In genomic region chr2:235544687-235544965, GRCh38 we compare ENCODE assay signal across 17 cellular contexts. TPM values are rescaled to one million over a fixed set of nuclear protein-coding genes. Genes with fewer than 3 reads are reported as not detected.
A peak's percentile ranks its signal among the peaks of the same experiment; 100 is the strongest.
DNase-seq lines count a peak whose midpoint lies in the region; ATAC-seq and TF ChIP-seq lines count a peak whose summit lies in the region.
"Had no signal": no experiment of that assay in that cellular context is flagged by ENCODE, and none has a peak within 500 bp of the region (broad histone marks: within the 10 kb centered on the region; RNA-seq: fewer than 3 reads in every experiment).

No MANE protein-coding gene starts in this region.

- no peaks in the 10 kb centered on the region for H3K36me3 ChIP-seq in PC-3 (ENCODE audit: low read depth, low read length)
- H3K36me3 ChIP-seq: BE2C, SJSA1 had no signal

- no peaks in the 10 kb centered on the region for H3K27me3 ChIP-seq in PC-3 (ENCODE audit: low read length)
- H3K27me3 ChIP-seq: BE2C, SJSA1 had no signal

- H3K4me1 Mint-ChIP-seq in Calu3 (ENCODE audit: low read depth, unreplicated experiment): peaks cover 45% of the 10 kb centered on the region
- H3K4me1 Mint-ChIP-seq: IgD-negative memory B cell had no signal

- peak overlapping the region; percentile 77 for H3K4me2 ChIP-seq in PC-3 (ENCODE audit: low read length)

- TF ChIP-seq CTCF in Calu3 (IDR thresholded peaks at IDR 0.05; ENCODE audit: unreplicated experiment): no peak
- TF ChIP-seq CTCF in PC-3 (conservative IDR thresholded peaks at IDR 0.05; ENCODE audit: low read depth, low read length): no peak

- H3K36me3 Mint-ChIP-seq in Calu3 (ENCODE audit: insufficient read depth, unreplicated experiment): peaks cover 10% of the 10 kb centered on the region
- H3K36me3 Mint-ChIP-seq: CD8-positive, alpha-beta T cell; IgD-negative memory B cell had no signal

- H3K9me3 ChIP-seq in PC-3 (ENCODE audit: low read length): no peaks in the 10 kb centered on the region
- H3K9me3 ChIP-seq: BE2C, SJSA1 had no signal

- no peak overlapping the region for H3K4me3 ChIP-seq in PC-3 (ENCODE audit: low read length)
- H3K4me3 ChIP-seq: SJSA1 had no signal

- no peaks in the 10 kb centered on the region for H3F3A ChIP-seq in PC-3 (ENCODE audit: low read length, unreplicated experiment)

- peaks cover 5% of the 10 kb centered on the region; the same call in 1 of the 2 replicates for H4K20me1 ChIP-seq in PC-3 (ENCODE audit: low read length)

- H3K79me2 ChIP-seq in PC-3 (ENCODE audit: low read length): peaks cover 97% of the 10 kb centered on the region

- intact Hi-C loops in Calu3 (cut with micrococcal nuclease; ENCODE audit: unreplicated experiment) (no loop called here), PC-3 (cut with micrococcal nuclease) (no loop called here)

- peak overlapping the region; percentile 85 for H3K27ac ChIP-seq in PC-3 (ENCODE audit: low read length)
- H3K27ac ChIP-seq in substantia nigra (ENCODE audit: low read depth, low read length, poor library complexity, severe bottlenecking): no peak overlapping the region
- H3K27ac ChIP-seq: SJSA1 had no signal

- DNase-seq in Calu3 (peak; percentile 22), PC-3 (peak; percentile 82), left kidney (ENCODE audit: low read depth, low spot score) (peak; percentile 79), substantia nigra (lab: John Stamatoyannopoulos, UW) (no peak), T1000 (lab: John Stamatoyannopoulos, UW) (no peak), NCI-H2171 (lab: John Stamatoyannopoulos, UW) (no peak)
- no peak for DNase-seq in stimulated activated naive CD4-positive, alpha-beta T cell (lab: John Stamatoyannopoulos, UW)
- DNase-seq: BE2C; CD8-positive, alpha-beta T cell; GDM1; Karpas-422; NCI-H1417; NCI-H1694 treated with DMSO at 0.1 percent for 48 hours; NCI-H524 treated with DMSO at 0.1 percent for 48 hours; NCI-H82 had no signal

- no TSS peak for BruUV-seq in Calu3 (replicated peaks; lab: Mats Ljungman, UMichigan)
- BruUV-seq in PC-3 (replicated peaks; lab: Mats Ljungman, UMichigan): no TSS peak

- H3K9me3 Mint-ChIP-seq in Calu3 (ENCODE audit: low read depth, unreplicated experiment): no peaks in the 10 kb centered on the region
- H3K9me3 Mint-ChIP-seq: CD8-positive, alpha-beta T cell; IgD-negative memory B cell had no signal

- H3K27ac Mint-ChIP-seq in Calu3 (ENCODE audit: unreplicated experiment): peak overlapping the region; percentile 11
- H3K27ac Mint-ChIP-seq: CD8-positive, alpha-beta T cell; IgD-negative memory B cell had no signal

- POLR2A ChIA-PET in PC-3 (lab: Charles Lee; ENCODE audit: unreplicated experiment): no interaction called here

- no peak for ATAC-seq in PC-3
- ATAC-seq: CD8-positive, alpha-beta T cell had no signal

- peak overlapping the region; percentile 43 for H3K4me3 Mint-ChIP-seq in Calu3 (ENCODE audit: low read depth, unreplicated experiment)
- H3K4me3 Mint-ChIP-seq: CD8-positive, alpha-beta T cell; IgD-negative memory B cell had no signal

- CTCF ChIA-PET in Calu3 (lab: Charles Lee): no interaction called here
- CTCF ChIA-PET in PC-3 (lab: Charles Lee): no interaction called here

- no peak overlapping the region for H2AFZ ChIP-seq in PC-3 (ENCODE audit: low read length)

- no peaks in the 10 kb centered on the region for H3K27me3 Mint-ChIP-seq in Calu3 (ENCODE audit: unreplicated experiment)
- H3K27me3 Mint-ChIP-seq: IgD-negative memory B cell had no signal

- H3K4me1 ChIP-seq in PC-3 (ENCODE audit: insufficient read depth, low read length): peaks cover 35% of the 10 kb centered on the region
- H3K4me1 ChIP-seq: BE2C, SJSA1 had no signal

- H3K9me2 ChIP-seq in PC-3 (replicated peaks; ENCODE audit: low read length): no peaks in the 10 kb centered on the region

- no peak overlapping the region; the same call in 1 of the 2 replicates for H3K9ac ChIP-seq in PC-3 (ENCODE audit: low read length)

RNA-seq across cellular contexts. Expression of gene AGAP1, which starts 50.8 kb away (rescaled TPM):
- total RNA-seq in Calu3 (2022) (56.4 and 63.8 TPM in 2 replicates), PC-3 (2014; rRNA removed) (28.6 and 31.0 TPM in 2 replicates)

Comparison
In these comparisons a context has a peak if more than half of its experiments do, and no peak if none do; other contexts are left out.
1. DNase-seq: peak in Calu3 (single experiment), PC-3 (single experiment) and left kidney (single experiment); none in stimulated activated naive CD4-positive, alpha-beta T cell (0 of 6), substantia nigra (0 of 49), T1000 (single experiment) and NCI-H2171 (single experiment).